Comparison of ENCODE assay signal across 17 cellular contexts in the genomic region with DNA sequence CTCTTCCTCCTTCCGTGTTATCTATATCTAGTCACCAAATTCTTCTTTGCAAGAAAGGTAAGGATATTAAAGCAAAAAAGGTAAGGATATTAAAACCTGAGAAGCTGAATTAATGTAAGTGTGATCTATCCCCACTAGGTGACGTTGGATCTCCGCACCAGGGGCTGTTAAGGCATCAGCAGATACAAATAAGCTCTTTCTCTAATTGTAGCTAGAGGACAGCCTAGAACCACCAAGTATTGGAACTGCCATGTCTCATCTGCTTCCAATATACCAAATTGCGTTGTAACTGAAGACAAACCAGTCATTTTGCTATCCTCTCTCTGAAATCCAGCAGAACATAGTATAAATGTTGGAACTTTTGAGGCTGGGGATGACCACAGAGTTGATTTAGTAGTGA.
DNase-seq lines count a peak whose midpoint lies in the region; ATAC-seq, FAIRE-seq and TF ChIP-seq lines count a peak whose summit lies in the region.
"Had no signal": no experiment of that assay in that cellular context is flagged by ENCODE, and none has a peak within 500 bp of the region (broad histone marks: within the 10 kb centered on the region; RNA-seq: fewer than 3 reads in every experiment).

No MANE protein-coding gene starts in this region.

- BruUV-seq in HepG2 (replicated peaks; lab: Mats Ljungman, UMichigan): no TSS peak

- no peak for FAIRE-seq in HepG2 (lab: Jason Lieb, UNC)
- FAIRE-seq: keratinocyte, pancreas had no signal

- DNase-seq in GM12865 (ENCODE audit: low read depth) (peak; percentile 4), M059J (ENCODE audit: low read depth) (peak; percentile 10), endodermal cell (no peak), HepG2 (ENCODE audit: low spot score) (no peak), hippocampal formation (lab: John Stamatoyannopoulos, UW) (no peak), HPDE6-E6E7 (ENCODE audit: extremely low spot score) (no peak), NCI-H774 (lab: John Stamatoyannopoulos, UW) (no peak)
- DNase-seq in activated CD4-positive, alpha-beta T cell treated with anti-CD3 and anti-CD28 coated beads, Interleukin-2, amount 50 U/mL, for 1 hour: no peak
- DNase-seq: activated CD4-positive, CD25-positive, alpha-beta regulatory T cell; activated naive CD4-positive, alpha-beta T cell; NCI-H1417; NCI-H2227 treated with DMSO at 0.1 percent for 48 hours; pancreas; stimulated activated naive CD8-positive, alpha-beta T cell treated with anti-CD3 and anti-CD28 coated beads, Interleukin-15, Interleukin-2, amounts not matched to agents 100 U/mL and 50 U/mL, for 24 hours; uterus had no signal

- no peaks in the 10 kb centered on the region for H3K9me3 Mint-ChIP-seq in endodermal cell

- 73 to 78% methylated on average over 3 of the region's 4 CpGs for whole genome bisulfite sequencing in endodermal cell (ENCODE audit: insufficient coverage in 1 of 2, insufficient read length in 1 of 2), 2 experiments
- WGBS in HepG2 (ENCODE audit: low lambda C conversion rate): 61% methylated on average over 4 of the region's 4 CpGs

- intact Hi-C loops in HepG2 (cut with micrococcal nuclease; ENCODE audit: unreplicated experiment): no loop called here

- H3K27ac Mint-ChIP-seq in endodermal cell: no peak overlapping the region

- no peak overlapping the region for H3K4me2 ChIP-seq in HepG2 (ENCODE audit: low read depth, low read length)
- H3K4me2 ChIP-seq: BLaER1 had no signal

- no peaks in the 10 kb centered on the region for H3K79me2 ChIP-seq in HepG2 (ENCODE audit: insufficient read depth, low read length)

- H3K27me3 Mint-ChIP-seq in endodermal cell (ENCODE audit: insufficient read depth): no peaks in the 10 kb centered on the region

- H3K4me3 ChIP-seq in GM12865 (ENCODE audit: low read depth, low read length): no peak overlapping the region
- H3K4me3 ChIP-seq in endodermal cell (ENCODE audit: low read length): no peak overlapping the region
- no peak overlapping the region for H3K4me3 ChIP-seq in HepG2 (replicated peaks in 1 of 3; ENCODE audit: insufficient read depth in 1 of 3, low read depth in 2 of 3, low read length in 3 of 3)
- H3K4me3 ChIP-seq: BLaER1, pancreas, uterus had no signal

- TF ChIP-seq CTCF in GM12865 (IDR thresholded peaks at IDR 0.05; ENCODE audit: insufficient read depth, low read depth, low read length, missing control alignments): no peak
- peak; percentile 56 for TF ChIP-seq CTCF in endodermal cell (conservative IDR thresholded peaks at IDR 0.05)
- TF ChIP-seq CTCF in HepG2 (CRISPR knock-in tag; IDR thresholded peaks at IDR 0.05): peak; percentile 44

- CTCF ChIA-PET in HepG2 (lab: Yijun Ruan, JAX; ENCODE audit: low intra/inter-chr PET ratio, low total read pairs): no interaction called here

- H3K9ac ChIP-seq in endodermal cell (ENCODE audit: extremely low read depth, low read length, poor library complexity, severe bottlenecking) (no peak overlapping the region), HepG2 (ENCODE audit: insufficient read depth, low read depth, low read length) (no peak overlapping the region)
- H3K9ac ChIP-seq: BLaER1 had no signal

- no peaks in the 10 kb centered on the region for H3K27me3 ChIP-seq in endodermal cell (ENCODE audit: control insufficient read depth, insufficient read depth, low read length, poor library complexity, severe bottlenecking)
- no peaks in the 10 kb centered on the region for H3K27me3 ChIP-seq in HepG2 (ENCODE audit: control insufficient read depth in 1 of 2, insufficient read depth in 2 of 2, low read length in 2 of 2)
- H3K27me3 ChIP-seq: BLaER1, pancreas, uterus had no signal

- in situ Hi-C loops in HepG2 (cut with HindIII; ENCODE audit: extremely low pct_ligation_motif_present, low pct_unique_long_range_greater_than_20kb): no loop called here

- no peaks in the 10 kb centered on the region for H3K4me1 ChIP-seq in endodermal cell (ENCODE audit: control insufficient read depth, insufficient read depth, low read length)
- 0 out of 2 replicates have a peak, but pooled peaks cover 5% of the 10 kb centered on the region for H3K4me1 ChIP-seq in HepG2 (ENCODE audit: insufficient read depth, low read length)
- H3K4me1 ChIP-seq: pancreas, uterus had no signal

- H3K36me3 ChIP-seq in endodermal cell (ENCODE audit: control insufficient read depth, insufficient read depth, low read length) (no peaks in the 10 kb centered on the region), HepG2 (replicated peaks in 1 of 2; ENCODE audit: control insufficient read depth in 1 of 2, insufficient read depth in 2 of 2, low read length in 2 of 2) (no peaks in the 10 kb centered on the region)
- H3K36me3 ChIP-seq: BLaER1, pancreas, uterus had no signal

- no peak for TF ChIP-seq EP300 in HepG2 (IDR thresholded peaks at IDR 0.05; ENCODE audit: low read depth in 2 of 2, low read length in 2 of 2)
- TF ChIP-seq EP300 in HepG2 (CRISPR knock-in tag; IDR thresholded peaks at IDR 0.05; ENCODE audit: borderline replicate concordance): no peak

- H3K4me1 Mint-ChIP-seq in endodermal cell: no peaks in the 10 kb centered on the region

- H3K27ac ChIP-seq in endodermal cell (ENCODE audit: low read depth, low read length): no peak overlapping the region
- no peak overlapping the region for H3K27ac ChIP-seq in HepG2 (ENCODE audit: extremely low read length, insufficient read depth, low read length)
- H3K27ac ChIP-seq: BLaER1, pancreas, uterus had no signal

- no peak overlapping the region for H3K4me3 Mint-ChIP-seq in endodermal cell

- 0 out of 3 replicates have a peak, but pooled peaks have one; percentile 33 for ATAC-seq in HepG2
- ATAC-seq: pancreas; stimulated activated naive CD8-positive, alpha-beta T cell treated with anti-CD3 and anti-CD28 coated beads, Interleukin-15, Interleukin-2, amounts not matched to agents 100 U/mL and 50 U/mL, for 24 hours had no signal

- TF ChIP-seq POLR2A in HepG2 (IDR thresholded peaks at IDR 0.05; ENCODE audit: insufficient read depth in 1 of 2, low read depth in 2 of 2, low read length in 2 of 2): no peak

- H2AFZ ChIP-seq in HepG2 (ENCODE audit: low read length): no peak overlapping the region

- H4K20me1 ChIP-seq in HepG2 (ENCODE audit: insufficient read depth, low read length): no peaks in the 10 kb centered on the region
- H4K20me1 ChIP-seq: BLaER1 had no signal

- H3K36me3 Mint-ChIP-seq in endodermal cell (ENCODE audit: low read depth): no peaks in the 10 kb centered on the region

- no peaks in the 10 kb centered on the region for H3K9me3 ChIP-seq in endodermal cell (ENCODE audit: control insufficient read depth, low read length)
- no peaks in the 10 kb centered on the region for H3K9me3 ChIP-seq in HepG2 (ENCODE audit: low read length)
- H3K9me3 ChIP-seq: pancreas, uterus had no signal

- no peak for TF ChIP-seq RAD21 in HepG2 (CRISPR knock-in tag; IDR thresholded peaks at IDR 0.05)

- POLR2A ChIA-PET in HepG2 (lab: Yijun Ruan, JAX): no interaction called here

TF ChIP-seq in HepG2, 621 proteins besides CTCF, POLR2A, EP300 and RAD21 (continues in another document):
- TF ChIP-seq HES4 (CRISPR knock-in tag; IDR thresholded peaks at IDR 0.05; ENCODE audit: borderline replicate concordance) (no peak), RERE (CRISPR knock-in tag; IDR thresholded peaks at IDR 0.05; ENCODE audit: low read depth) (no peak), CCAR2 (optimal IDR thresholded peaks at IDR 0.05; ENCODE audit: low read depth, low read length) (no peak), XBP1 (CRISPR knock-in tag; IDR thresholded peaks at IDR 0.05) (no peak), MAZ (IDR thresholded peaks at IDR 0.05; ENCODE audit: borderline replicate concordance, low read depth, low read length) (no peak), MAZ (CRISPR knock-in tag; IDR thresholded peaks at IDR 0.05; ENCODE audit: low read depth) (no peak), STAG1 (CRISPR knock-in tag; IDR thresholded peaks at IDR 0.05) (peak; percentile 61), SMC3 (IDR thresholded peaks at IDR 0.05; ENCODE audit: low read length) (peak; percentile 7; the same call in 1 of the 2 replicates), SP1 (IDR thresholded peaks at IDR 0.05) (no peak), SP1 (CRISPR knock-in tag; IDR thresholded peaks at IDR 0.05) (no peak), ZIK1 (CRISPR knock-in tag; IDR thresholded peaks at IDR 0.05; ENCODE audit: borderline replicate concordance, low read depth) (no peak), ATF7-NPFF (CRISPR knock-in tag; IDR thresholded peaks at IDR 0.05; ENCODE audit: low read depth) (no peak)

Comparison
In these comparisons a context has a peak if more than half of its experiments do, and no peak if none do; other contexts are left out.
1. DNase-seq: peak in GM12865 (single experiment) and M059J (single experiment); none in endodermal cell (single experiment), HepG2 (single experiment), activated CD4-positive, alpha-beta T cell treated with anti-CD3 and anti-CD28 coated beads, Interleukin-2, amount 50 U/mL, for 1 hour (single experiment), hippocampal formation (0 of 2), HPDE6-E6E7 (single experiment) and NCI-H774 (single experiment).